In the genomic region with DNA sequence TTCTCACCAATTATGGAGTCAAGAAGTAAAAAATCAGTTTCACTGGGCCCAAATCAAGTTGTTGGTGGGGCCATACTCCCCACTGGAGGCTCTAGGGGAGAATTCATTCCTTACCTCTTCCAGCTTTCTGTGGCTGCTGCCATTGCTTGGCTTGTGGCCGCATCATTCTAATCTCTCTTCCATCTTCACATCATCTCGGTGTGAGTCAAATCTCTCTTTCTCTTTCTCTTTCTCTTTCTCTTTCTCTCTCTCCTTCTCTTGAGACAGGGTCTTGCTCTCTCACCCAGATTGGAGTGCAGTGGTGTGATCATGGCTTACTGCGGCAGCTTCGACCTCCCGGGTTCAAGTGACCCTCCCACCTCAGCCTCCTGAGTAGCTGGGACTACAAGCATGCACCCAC, we compare ENCODE assay signal across 27 cellular contexts.
"Had no signal": no experiment of that assay in that cellular context is flagged by ENCODE, and none has a peak within 500 bp of the region (broad histone marks: within the 10 kb centered on the region; RNA-seq: fewer than 3 reads in every experiment).

No MANE protein-coding gene starts in this region.

- H3K27ac Mint-ChIP-seq: nephron; neural progenitor cell; progenitor cell of endocrine pancreas; stimulated activated effector memory CD8-positive, alpha-beta T cell treated with anti-CD3 and anti-CD28 coated beads, Interleukin-12 subunit alpha, Interleukin-12 subunit beta, amount 100 ng/mL, for 72 hours; stimulated activated naive B cell treated with anti-CD40 and anti-IgM and Interleukin-4, amounts not matched to agents 10 μg/mL and 1 μg/mL and 100 μg/mL, for 72 hours; stimulated activated naive CD8-positive, alpha-beta T cell treated with anti-CD3 and anti-CD28 coated beads, Interleukin-15, Interleukin-2, amounts not matched to agents 100 ng/mL and 50 ng/mL, for 24 hours had no signal

- H3K9me3 ChIP-seq: ovary, right lobe of liver, thyroid gland, vagina had no signal

- H3K4me3 Mint-ChIP-seq: nephron; neural progenitor cell; stimulated activated effector memory CD8-positive, alpha-beta T cell treated with anti-CD3 and anti-CD28 coated beads, Interleukin-12 subunit alpha, Interleukin-12 subunit beta, amount 100 ng/mL, for 72 hours; stimulated activated naive B cell treated with anti-CD40 and anti-IgM and Interleukin-4, amounts not matched to agents 10 μg/mL and 1 μg/mL and 100 μg/mL, for 72 hours; stimulated activated naive CD8-positive, alpha-beta T cell treated with anti-CD3 and anti-CD28 coated beads, Interleukin-15, Interleukin-2, amounts not matched to agents 100 ng/mL and 50 ng/mL, for 24 hours had no signal

- H3K4me3 ChIP-seq: neural progenitor cell, ovary, psoas muscle, right lobe of liver, sigmoid colon, stomach, thoracic aorta, thyroid gland, tibial nerve, upper lobe of left lung, vagina had no signal

- H3K4me1 ChIP-seq: neural progenitor cell, parathyroid adenoma, psoas muscle, right lobe of liver, sigmoid colon, stomach, thyroid gland, tibial nerve, upper lobe of left lung had no signal

- H3K36me3 Mint-ChIP-seq: neural progenitor cell; stimulated activated effector memory CD8-positive, alpha-beta T cell treated with anti-CD3 and anti-CD28 coated beads, Interleukin-12 subunit alpha, Interleukin-12 subunit beta, amount 100 ng/mL, for 72 hours; stimulated activated naive B cell treated with anti-CD40 and anti-IgM and Interleukin-4, amounts not matched to agents 10 μg/mL and 1 μg/mL and 100 μg/mL, for 72 hours had no signal

- H3K4me1 Mint-ChIP-seq: nephron; neural progenitor cell; stimulated activated effector memory CD8-positive, alpha-beta T cell treated with anti-CD3 and anti-CD28 coated beads, Interleukin-12 subunit alpha, Interleukin-12 subunit beta, amount 100 ng/mL, for 72 hours; stimulated activated naive B cell treated with anti-CD40 and anti-IgM and Interleukin-4, amounts not matched to agents 10 μg/mL and 1 μg/mL and 100 μg/mL, for 72 hours had no signal

- H3K27ac ChIP-seq: neural progenitor cell, ovary, parathyroid adenoma, psoas muscle, right lobe of liver, sigmoid colon, stomach, thoracic aorta, thyroid gland, tibial nerve, upper lobe of left lung, vagina had no signal

- H3K27me3 Mint-ChIP-seq: progenitor cell of endocrine pancreas; stimulated activated naive B cell treated with anti-CD40 and anti-IgM and Interleukin-4, amounts not matched to agents 10 μg/mL and 1 μg/mL and 100 μg/mL, for 72 hours; stimulated activated naive CD8-positive, alpha-beta T cell treated with anti-CD3 and anti-CD28 coated beads, Interleukin-15, Interleukin-2, amounts not matched to agents 100 ng/mL and 50 ng/mL, for 24 hours had no signal

- ATAC-seq: psoas muscle; right cardiac atrium; right lobe of liver; stimulated activated naive B cell treated with anti-CD40 and anti-IgM and Interleukin-4, amounts not matched to agents 10 μg/mL and 1 μg/mL and 100 μg/mL, for 72 hours had no signal

- H3K9me3 Mint-ChIP-seq: stimulated activated effector memory CD8-positive, alpha-beta T cell treated with anti-CD3 and anti-CD28 coated beads, Interleukin-12 subunit alpha, Interleukin-12 subunit beta, amount 100 ng/mL, for 72 hours; stimulated activated naive CD8-positive, alpha-beta T cell treated with anti-CD3 and anti-CD28 coated beads, Interleukin-15, Interleukin-2, amounts not matched to agents 100 ng/mL and 50 ng/mL, for 24 hours had no signal

- H3K27me3 ChIP-seq: ovary, right lobe of liver, sigmoid colon, stomach, thyroid gland, tibial nerve, upper lobe of left lung, vagina had no signal

- H3K36me3 ChIP-seq: neural progenitor cell, ovary, right lobe of liver, sigmoid colon, thoracic aorta, thyroid gland had no signal

- DNase-seq: occipital lobe; ovary; posterior cingulate gyrus; psoas muscle; right cardiac atrium; right lobe of liver; sigmoid colon; small intestine; stimulated activated CD4-positive, alpha-beta T cell treated with anti-CD3 and anti-CD28 coated beads, Interleukin-15, amount 100 ng/mL, for 24 hours; stimulated activated CD4-positive, alpha-beta T cell treated with anti-CD3 and anti-CD28 coated beads, Interleukin-2, amount 100 ng/mL, for 24 hours; stimulated activated CD4-positive, alpha-beta T cell treated with anti-CD3 and anti-CD28 coated beads, Interleukin-2, amount 100 ng/mL, for 48 hours; stimulated activated CD4-positive, alpha-beta T cell treated with anti-CD3 and anti-CD28 coated beads, Interleukin-4, amount 100 ng/mL, for 24 hours; stimulated activated naive B cell treated with anti-CD40 and anti-IgM and Interleukin-4, amounts not matched to agents 10 μg/mL and 1 μg/mL and 100 μg/mL, for 72 hours; stimulated activated naive CD4-positive, alpha-beta T cell treated with Interleukin-2 at 50 U/mL for 16 hours; stomach; thyroid gland; trophoblast cell; upper lobe of left lung had no signal
